In the genomic region with DNA sequence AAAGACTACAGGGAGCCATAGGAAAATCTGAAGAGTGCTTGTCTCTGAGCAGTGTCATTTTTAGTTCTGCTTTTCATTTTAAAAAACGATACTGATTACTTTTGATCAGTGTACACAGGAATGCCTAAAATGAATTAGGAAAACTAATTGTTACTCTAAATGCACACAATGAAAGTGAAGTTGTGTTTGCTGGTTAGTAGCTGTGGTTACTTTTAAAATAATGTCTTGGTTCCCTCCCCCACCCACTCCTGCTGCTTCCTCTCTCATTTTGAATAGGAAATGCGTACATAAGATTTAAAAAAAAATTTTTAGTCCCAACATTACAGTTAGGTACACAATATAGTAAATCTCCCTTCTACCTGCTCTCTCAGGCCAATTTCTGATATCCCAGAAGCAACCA, we compare ENCODE assay signal across 1 cellular context.
TF ChIP-seq lines count a peak whose summit lies in the region.

No MANE protein-coding gene starts in this region.

TF ChIP-seq in WTC11, 78 proteins besides CTCF, POLR2A, EP300 and RAD21 (continued from another document):
- TF ChIP-seq, protein P1, sequence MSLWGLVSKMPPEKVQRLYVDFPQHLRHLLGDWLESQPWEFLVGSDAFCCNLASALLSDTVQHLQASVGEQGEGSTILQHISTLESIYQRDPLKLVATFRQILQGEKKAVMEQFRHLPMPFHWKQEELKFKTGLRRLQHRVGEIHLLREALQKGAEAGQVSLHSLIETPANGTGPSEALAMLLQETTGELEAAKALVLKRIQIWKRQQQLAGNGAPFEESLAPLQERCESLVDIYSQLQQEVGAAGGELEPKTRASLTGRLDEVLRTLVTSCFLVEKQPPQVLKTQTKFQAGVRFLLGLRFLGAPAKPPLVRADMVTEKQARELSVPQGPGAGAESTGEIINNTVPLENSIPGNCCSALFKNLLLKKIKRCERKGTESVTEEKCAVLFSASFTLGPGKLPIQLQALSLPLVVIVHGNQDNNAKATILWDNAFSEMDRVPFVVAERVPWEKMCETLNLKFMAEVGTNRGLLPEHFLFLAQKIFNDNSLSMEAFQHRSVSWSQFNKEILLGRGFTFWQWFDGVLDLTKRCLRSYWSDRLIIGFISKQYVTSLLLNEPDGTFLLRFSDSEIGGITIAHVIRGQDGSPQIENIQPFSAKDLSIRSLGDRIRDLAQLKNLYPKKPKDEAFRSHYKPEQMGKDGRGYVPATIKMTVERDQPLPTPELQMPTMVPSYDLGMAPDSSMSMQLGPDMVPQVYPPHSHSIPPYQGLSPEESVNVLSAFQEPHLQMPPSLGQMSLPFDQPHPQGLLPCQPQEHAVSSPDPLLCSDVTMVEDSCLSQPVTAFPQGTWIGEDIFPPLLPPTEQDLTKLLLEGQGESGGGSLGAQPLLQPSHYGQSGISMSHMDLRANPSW (CRISPR knock-in tag; conservative IDR thresholded peaks at IDR 0.05; ENCODE audit: low read depth), result no peak
- TF ChIP-seq NFATC4 (CRISPR knock-in tag; IDR thresholded peaks at IDR 0.05) (no peak), ZNF219 (CRISPR knock-in tag; IDR thresholded peaks at IDR 0.05; ENCODE audit: borderline replicate concordance) (no peak), ELF4 (CRISPR knock-in tag; IDR thresholded peaks at IDR 0.05; ENCODE audit: low read depth) (no peak), TP53 (CRISPR knock-in tag; IDR thresholded peaks at IDR 0.05) (no peak)
- TF ChIP-seq, protein P2, sequence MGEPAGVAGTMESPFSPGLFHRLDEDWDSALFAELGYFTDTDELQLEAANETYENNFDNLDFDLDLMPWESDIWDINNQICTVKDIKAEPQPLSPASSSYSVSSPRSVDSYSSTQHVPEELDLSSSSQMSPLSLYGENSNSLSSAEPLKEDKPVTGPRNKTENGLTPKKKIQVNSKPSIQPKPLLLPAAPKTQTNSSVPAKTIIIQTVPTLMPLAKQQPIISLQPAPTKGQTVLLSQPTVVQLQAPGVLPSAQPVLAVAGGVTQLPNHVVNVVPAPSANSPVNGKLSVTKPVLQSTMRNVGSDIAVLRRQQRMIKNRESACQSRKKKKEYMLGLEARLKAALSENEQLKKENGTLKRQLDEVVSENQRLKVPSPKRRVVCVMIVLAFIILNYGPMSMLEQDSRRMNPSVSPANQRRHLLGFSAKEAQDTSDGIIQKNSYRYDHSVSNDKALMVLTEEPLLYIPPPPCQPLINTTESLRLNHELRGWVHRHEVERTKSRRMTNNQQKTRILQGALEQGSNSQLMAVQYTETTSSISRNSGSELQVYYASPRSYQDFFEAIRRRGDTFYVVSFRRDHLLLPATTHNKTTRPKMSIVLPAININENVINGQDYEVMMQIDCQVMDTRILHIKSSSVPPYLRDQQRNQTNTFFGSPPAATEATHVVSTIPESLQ (CRISPR knock-in tag; IDR thresholded peaks at IDR 0.05), result no peak
- TF ChIP-seq, protein P3, sequence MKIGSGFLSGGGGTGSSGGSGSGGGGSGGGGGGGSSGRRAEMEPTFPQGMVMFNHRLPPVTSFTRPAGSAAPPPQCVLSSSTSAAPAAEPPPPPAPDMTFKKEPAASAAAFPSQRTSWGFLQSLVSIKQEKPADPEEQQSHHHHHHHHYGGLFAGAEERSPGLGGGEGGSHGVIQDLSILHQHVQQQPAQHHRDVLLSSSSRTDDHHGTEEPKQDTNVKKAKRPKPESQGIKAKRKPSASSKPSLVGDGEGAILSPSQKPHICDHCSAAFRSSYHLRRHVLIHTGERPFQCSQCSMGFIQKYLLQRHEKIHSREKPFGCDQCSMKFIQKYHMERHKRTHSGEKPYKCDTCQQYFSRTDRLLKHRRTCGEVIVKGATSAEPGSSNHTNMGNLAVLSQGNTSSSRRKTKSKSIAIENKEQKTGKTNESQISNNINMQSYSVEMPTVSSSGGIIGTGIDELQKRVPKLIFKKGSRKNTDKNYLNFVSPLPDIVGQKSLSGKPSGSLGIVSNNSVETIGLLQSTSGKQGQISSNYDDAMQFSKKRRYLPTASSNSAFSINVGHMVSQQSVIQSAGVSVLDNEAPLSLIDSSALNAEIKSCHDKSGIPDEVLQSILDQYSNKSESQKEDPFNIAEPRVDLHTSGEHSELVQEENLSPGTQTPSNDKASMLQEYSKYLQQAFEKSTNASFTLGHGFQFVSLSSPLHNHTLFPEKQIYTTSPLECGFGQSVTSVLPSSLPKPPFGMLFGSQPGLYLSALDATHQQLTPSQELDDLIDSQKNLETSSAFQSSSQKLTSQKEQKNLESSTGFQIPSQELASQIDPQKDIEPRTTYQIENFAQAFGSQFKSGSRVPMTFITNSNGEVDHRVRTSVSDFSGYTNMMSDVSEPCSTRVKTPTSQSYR (CRISPR knock-in tag; IDR thresholded peaks at IDR 0.05), result no peak
